20 cellular contexts compared by ENCODE assay signal in genomic region chr6:43493833-43494232, GRCh38. TPM values are rescaled to one million over a fixed set of nuclear protein-coding genes. Genes with fewer than 3 reads are reported as not detected.
DNase-seq lines count a peak whose midpoint lies in the region; ATAC-seq and TF ChIP-seq lines count a peak whose summit lies in the region.
"Had no signal": no experiment of that assay in that cellular context is flagged by ENCODE, and none has a peak within 500 bp of the region (broad histone marks: within the 10 kb centered on the region; RNA-seq: fewer than 3 reads in every experiment).

No MANE protein-coding gene starts in this region.

- H3K36me3 Mint-ChIP-seq in T-cell = peaks cover 11% of the 10 kb centered on the region
- peaks cover 0 to 17% (median 0%) of the 10 kb centered on the region in 3 donors for H3K36me3 Mint-ChIP-seq in naive thymus-derived CD8-positive, alpha-beta T cell
- H3K36me3 Mint-ChIP-seq: activated naive CD4-positive, alpha-beta T cell treated with anti-CD3 and anti-CD28 coated beads, Interleukin-2, amount 50 U/mL, for 24 hours had no signal

- H3K27me3 ChIP-seq in foreskin keratinocyte = no peaks in the 10 kb centered on the region

- no peak for TF ChIP-seq CTCF in foreskin keratinocyte (conservative IDR thresholded peaks at IDR 0.05)

- no peaks in the 10 kb centered on the region for H3K9me3 Mint-ChIP-seq in T-cell
- no peaks in the 10 kb centered on the region for H3K9me3 Mint-ChIP-seq in naive thymus-derived CD8-positive, alpha-beta T cell
- H3K9me3 Mint-ChIP-seq: activated naive CD4-positive, alpha-beta T cell treated with anti-CD3 and anti-CD28 coated beads, Interleukin-2, amount 50 U/mL, for 24 hours; H9; nephron had no signal

- POLR2A ChIA-PET in T-cell (lab: Charles Lee) = no interaction called here
- POLR2A ChIA-PET in naive thymus-derived CD8-positive, alpha-beta T cell (lab: Charles Lee) = interaction anchor here (1.7 kb wide), 1 partner anchor 38 kb away, joined by 5 read pairs; the partner anchor contains the start of gene DLK2

- H3K4me3 Mint-ChIP-seq in T-cell = no peak overlapping the region
- peak overlapping the region in 1 of 10 donors; percentile 26 for H3K4me3 Mint-ChIP-seq in naive thymus-derived CD8-positive, alpha-beta T cell
- H3K4me3 Mint-ChIP-seq: activated CD4-positive, alpha-beta T cell treated with anti-CD3 and anti-CD28 coated beads for 36 hours; activated naive CD4-positive, alpha-beta T cell treated with anti-CD3 and anti-CD28 coated beads, Interleukin-2, amount 50 U/mL, for 24 hours; H9; nephron had no signal

- DNase-seq in COLO829 (ENCODE audit: low spot score) = peak; percentile 87
- DNase-seq in T-cell = no peak
- peak; percentile 44 to 70 for DNase-seq in foreskin keratinocyte
- no peak for DNase-seq in naive thymus-derived CD8-positive, alpha-beta T cell
- DNase-seq in NCI-H146 (lab: John Stamatoyannopoulos, UW) = no peak
- no peak for DNase-seq in activated effector memory CD4-positive, alpha-beta T cell treated with Interleukin-2 at 50 U/mL for 16 hours
- DNase-seq: activated CD4-positive, alpha-beta T cell treated with anti-CD3 and anti-CD28 coated beads for 36 hours; cortex of kidney; DMS 273 treated with DMSO at 0.1 percent for 48 hours; erythroblast; GDM1; H9; NCI-H1105; NCI-H526; SHP77 treated with DMSO at 0.1 percent for 48 hours; stimulated activated CD4-positive, alpha-beta T cell treated with anti-CD3 and anti-CD28 coated beads, Interleukin-4, amount 100 ng/mL, for 4 hours had no signal

- H3K27ac ChIP-seq in foreskin keratinocyte = no peak overlapping the region

- ATAC-seq in T-cell (replicated peaks in 1 of 4) (no peak), foreskin keratinocyte (no peak), HG02678 (IDR thresholded peaks at IDR 0.05; ENCODE audit: unreplicated experiment) (no peak)
- no peak for ATAC-seq in naive thymus-derived CD8-positive, alpha-beta T cell
- ATAC-seq: activated CD4-positive, alpha-beta T cell treated with anti-CD3 and anti-CD28 coated beads for 36 hours had no signal

- H3K27ac Mint-ChIP-seq in T-cell = peak overlapping the region; percentile 81 to 84
- peak overlapping the region in 7 of 10 donors; percentile 24 to 74 (median 44) for H3K27ac Mint-ChIP-seq in naive thymus-derived CD8-positive, alpha-beta T cell
- H3K27ac Mint-ChIP-seq: activated CD4-positive, alpha-beta T cell treated with anti-CD3 and anti-CD28 coated beads for 36 hours; activated naive CD4-positive, alpha-beta T cell treated with anti-CD3 and anti-CD28 coated beads, Interleukin-2, amount 50 U/mL, for 24 hours; progenitor cell of endocrine pancreas had no signal

- H3K27me3 Mint-ChIP-seq in T-cell = no peaks in the 10 kb centered on the region
- H3K27me3 Mint-ChIP-seq in naive thymus-derived CD8-positive, alpha-beta T cell = no peaks in the 10 kb centered on the region
- H3K27me3 Mint-ChIP-seq: activated CD4-positive, alpha-beta T cell treated with anti-CD3 and anti-CD28 coated beads for 36 hours; activated naive CD4-positive, alpha-beta T cell treated with anti-CD3 and anti-CD28 coated beads, Interleukin-2, amount 50 U/mL, for 24 hours; progenitor cell of endocrine pancreas had no signal

- CTCF ChIA-PET in T-cell (lab: Charles Lee) = interaction anchor here in 1 of 2 donors (0.6 to 1.6 kb wide), 2 partner anchors 11 to 78 kb away, joined by 3 read pairs; no protein-coding TSS in a partner anchor

- peaks cover 52% of the 10 kb centered on the region for H3K4me1 ChIP-seq in foreskin keratinocyte

- H3K4me1 Mint-ChIP-seq in T-cell = peaks cover 36 to 50% (median 36%) of the 10 kb centered on the region in 3 donors
- peaks cover 21 to 44% (median 32%) of the 10 kb centered on the region in 4 donors for H3K4me1 Mint-ChIP-seq in naive thymus-derived CD8-positive, alpha-beta T cell

RNA-seq across cellular contexts. Expression of gene LRRC73, which starts 16.3 kb away (rescaled TPM):
- total RNA-seq in T-cell (under 1 TPM in 3 of 5 donors, not detected in 2; 0.53 to 0.95 (median 0.76) TPM), foreskin keratinocyte (0.37 and 0.39 TPM in 2 replicates)
- polyA plus RNA-seq in foreskin keratinocyte = 0.64 and 0.66 TPM in 2 replicates
- total RNA-seq in naive thymus-derived CD8-positive, alpha-beta T cell = under 1 TPM; 0.41 to 0.49 TPM
- polyA plus RNA-seq in naive thymus-derived CD8-positive, alpha-beta T cell = not detected

RNA-seq across cellular contexts. Expression of gene TJAP1, which starts 16.5 kb away (rescaled TPM):
- total RNA-seq in T-cell (10 to 100 TPM; 30.8 to 51.9 (median 50.6) TPM), foreskin keratinocyte (28.6 and 29.7 TPM in 2 replicates)
- 28.6 and 28.8 TPM in 2 replicates for polyA plus RNA-seq in foreskin keratinocyte
- total RNA-seq in naive thymus-derived CD8-positive, alpha-beta T cell = 10 to 100 TPM; 47.7 to 54.7 TPM
- 10 to 100 TPM in 1 of 3 donors, 1 to 10 TPM in 2; 5.1 to 12.1 (median 8.4) TPM for polyA plus RNA-seq in naive thymus-derived CD8-positive, alpha-beta T cell

RNA-seq across cellular contexts. Expression of gene YIPF3, which starts 22.9 kb away (rescaled TPM):
- total RNA-seq in T-cell (10 to 100 TPM; 43.7 to 85.0 (median 80.0) TPM), foreskin keratinocyte (69.2 and 83.9 TPM in 2 replicates)
- polyA plus RNA-seq in foreskin keratinocyte = 110 and 125 TPM in 2 replicates
- total RNA-seq in naive thymus-derived CD8-positive, alpha-beta T cell = 10 to 100 TPM; 77.0 to 77.5 TPM
- polyA plus RNA-seq in naive thymus-derived CD8-positive, alpha-beta T cell = 10 to 100 TPM; 58.4 to 70.4 (median 68.3) TPM

RNA-seq across cellular contexts. Expression of gene POLR1C, which starts 23.1 kb away (rescaled TPM):
- 10 to 100 TPM; 42.3 to 49.8 (median 46.1) TPM for total RNA-seq in T-cell
- 52.8 and 60.9 TPM in 2 replicates for total RNA-seq in foreskin keratinocyte
- polyA plus RNA-seq in foreskin keratinocyte = 59.3 and 61.9 TPM in 2 replicates
- 10 to 100 TPM; 47.9 to 51.9 TPM for total RNA-seq in naive thymus-derived CD8-positive, alpha-beta T cell
- 10 to 100 TPM in 2 of 3 donors, 1 to 10 TPM in 1; 9.4 to 23.2 (median 14.6) TPM for polyA plus RNA-seq in naive thymus-derived CD8-positive, alpha-beta T cell

RNA-seq across cellular contexts. Expression of gene DLK2, which starts 38.5 kb away (rescaled TPM):
- total RNA-seq in T-cell (1 to 10 TPM in 4 of 5 donors, under 1 TPM in 1; 0.47 to 2.1 (median 1.4) TPM), foreskin keratinocyte (22.9 and 28.4 TPM in 2 replicates)
- polyA plus RNA-seq in foreskin keratinocyte = 26.7 and 33.5 TPM in 2 replicates
- 1 to 10 TPM in 1 of 2 experiments, under 1 TPM in 1; 0.71 to 1.2 TPM for total RNA-seq in naive thymus-derived CD8-positive, alpha-beta T cell
- polyA plus RNA-seq in naive thymus-derived CD8-positive, alpha-beta T cell = 1 to 10 TPM in 1 of 3 donors, under 1 TPM in 1, not detected in 1; 0.22 to 1.2 TPM

Comparison
In these comparisons a context has a peak if more than half of its experiments do, and no peak if none do; other contexts are left out.
1. DNase-seq: peak in COLO829 (single experiment) and foreskin keratinocyte (2 of 2); none in T-cell (0 of 34), naive thymus-derived CD8-positive, alpha-beta T cell (0 of 10), NCI-H146 (single experiment) and activated effector memory CD4-positive, alpha-beta T cell treated with Interleukin-2 at 50 U/mL for 16 hours (single experiment).